17 cellular contexts compared by ENCODE assay signal in genomic region chr14:93092606-93093556, GRCh38. TPM values are rescaled to one million over a fixed set of nuclear protein-coding genes. Genes with fewer than 3 reads are reported as not detected.
A peak's percentile ranks its signal among the peaks of the same experiment; 100 is the strongest.
DNase-seq lines count a peak whose midpoint lies in the region; ATAC-seq and TF ChIP-seq lines count a peak whose summit lies in the region.
"Had no signal": no experiment of that assay in that cellular context is flagged by ENCODE, and none has a peak within 500 bp of the region (broad histone marks: within the 10 kb centered on the region; RNA-seq: fewer than 3 reads in every experiment).

No MANE protein-coding gene starts in this region.

- H2AFZ ChIP-seq in neuronal stem cell (ENCODE audit: low read length) = no peak overlapping the region

- no peaks in the 10 kb centered on the region for H3K36me3 ChIP-seq in WERI-Rb-1
- no peaks in the 10 kb centered on the region for H3K36me3 ChIP-seq in neuronal stem cell (replicated peaks in 1 of 2; ENCODE audit: control insufficient read depth in 2 of 2, insufficient read depth in 2 of 2, low read length in 2 of 2)
- H3K36me3 ChIP-seq in aorta (ENCODE audit: control insufficient read depth in 1 of 2, insufficient read depth in 2 of 2, low read length in 1 of 2) = no peaks in the 10 kb centered on the region
- H3K36me3 ChIP-seq in prostate gland = no peaks in the 10 kb centered on the region

- no peak overlapping the region for H4K8ac ChIP-seq in neuronal stem cell (ENCODE audit: low read depth, low read length)

- peaks cover 15 to 49% of the 10 kb centered on the region in 2 donors for H3K36me3 Mint-ChIP-seq in CD14-positive monocyte

- intact Hi-C loops in CD14-positive monocyte (cut with micrococcal nuclease) = no loop called here
- intact Hi-C loops in aorta (cut with DNase I) = no loop called here
- intact Hi-C loops in sciatic nerve (cut with DNase I) = no loop called here
- intact Hi-C loops in prostate gland (cut with DNase I) = no loop called here

- peaks cover 4% of the 10 kb centered on the region for H3K79me1 ChIP-seq in neuronal stem cell (ENCODE audit: low read depth, low read length)

- H3K9ac ChIP-seq in neuronal stem cell (ENCODE audit: low read depth, low read length, poor library complexity) = no peak overlapping the region

- no CpG with 5 or more reads among the region's 24 CpGs for WGBS in neuronal stem cell (ENCODE audit: extremely low coverage in 2 of 2, insufficient read length in 2 of 2, insufficient replicate concordance in 1 of 2), 2 donors
- WGBS in aorta, 2 donors = 71 to 78% methylated on average over 24 of the region's 24 CpGs
- 91% methylated on average over 24 of the region's 24 CpGs for WGBS in prostate gland

- H3K9me3 ChIP-seq in WERI-Rb-1 (ENCODE audit: severe bottlenecking) (no peaks in the 10 kb centered on the region), neuronal stem cell (replicated peaks in 1 of 2; ENCODE audit: control insufficient read depth in 2 of 2, insufficient read depth in 1 of 2, low read depth in 1 of 2, low read length in 2 of 2) (no peaks in the 10 kb centered on the region), aorta (ENCODE audit: control insufficient read depth, low read length) (no peaks in the 10 kb centered on the region), prostate gland (no peaks in the 10 kb centered on the region)

- H2BK5ac ChIP-seq in neuronal stem cell (ENCODE audit: low read length) = no peak overlapping the region

- no peak overlapping the region for H2AK5ac ChIP-seq in neuronal stem cell (ENCODE audit: low read depth, low read length)

- H3K27ac ChIP-seq in WERI-Rb-1 (peak overlapping the region; percentile 50), neuronal stem cell (replicated peaks; ENCODE audit: low read length) (no peak overlapping the region), aorta (ENCODE audit: low read depth in 1 of 2, low read length in 2 of 2) (no peak overlapping the region), prostate gland (no peak overlapping the region)
- H3K27ac ChIP-seq: VCaP had no signal

- ATAC-seq in aorta (ENCODE audit: low FRiP score) = no peak
- no peak for ATAC-seq in sciatic nerve
- no peak for ATAC-seq in esophagus mucosa
- ATAC-seq: K562 had no signal

- H3K4me1 Mint-ChIP-seq in CD14-positive monocyte = peaks cover 65% of the 10 kb centered on the region

- no peak for TF ChIP-seq POLR2A in prostate gland (IDR thresholded peaks at IDR 0.05)

- H3K9me3 Mint-ChIP-seq in CD14-positive monocyte = peaks cover 0 to 2% (median 0%) of the 10 kb centered on the region in 7 donors
- H3K9me3 Mint-ChIP-seq: CD4-positive, alpha-beta T cell had no signal

- peak overlapping the region; percentile 59 for H4K91ac ChIP-seq in neuronal stem cell (ENCODE audit: low read depth, low read length, poor library complexity)

- no peak for TF ChIP-seq CTCF in CD14-positive monocyte (IDR thresholded peaks at IDR 0.05)
- no peak for TF ChIP-seq CTCF in WERI-Rb-1 (IDR thresholded peaks at IDR 0.05; ENCODE audit: low read depth, low read length)
- no peak for TF ChIP-seq CTCF in prostate gland (IDR thresholded peaks at IDR 0.05)

- H3K4ac ChIP-seq in neuronal stem cell (ENCODE audit: low read length) = no peak overlapping the region

- H2BK12ac ChIP-seq in neuronal stem cell (ENCODE audit: low read length) = no peak overlapping the region

- H3K27me3 ChIP-seq in WERI-Rb-1 (ENCODE audit: insufficient read depth, low read depth, severe bottlenecking) (no peaks in the 10 kb centered on the region), neuronal stem cell (ENCODE audit: control insufficient read depth in 3 of 3, insufficient read depth in 3 of 3, low read depth in 1 of 3, low read length in 3 of 3) (no peaks in the 10 kb centered on the region), aorta (ENCODE audit: control insufficient read depth in 1 of 2, insufficient read depth in 2 of 2, low read length in 1 of 2) (no peaks in the 10 kb centered on the region), prostate gland (replicated peaks; ENCODE audit: insufficient read depth) (no peaks in the 10 kb centered on the region)

- no peaks in the 10 kb centered on the region for H3K27me3 Mint-ChIP-seq in CD14-positive monocyte (ENCODE audit: low read depth in 3 of 3)
- H3K27me3 Mint-ChIP-seq: CD4-positive, alpha-beta T cell had no signal

- H3K4me2 ChIP-seq in neuronal stem cell (ENCODE audit: insufficient read depth, low read length, poor library complexity, severe bottlenecking) = no peak overlapping the region
- H3K4me2 ChIP-seq: smooth muscle cell had no signal

- no peak overlapping the region for H3K23ac ChIP-seq in neuronal stem cell (ENCODE audit: low read depth, low read length, poor library complexity)

- no peak overlapping the region for H2BK120ac ChIP-seq in neuronal stem cell (ENCODE audit: low read depth, low read length)

- no peak overlapping the region for H3K18ac ChIP-seq in neuronal stem cell (ENCODE audit: low read length)

- H3K4me1 ChIP-seq in neuronal stem cell (ENCODE audit: control insufficient read depth in 2 of 2, insufficient read depth in 1 of 2, low read depth in 1 of 2, low read length in 2 of 2) = peaks cover 5 to 7% of the 10 kb centered on the region in 2 donors
- peaks cover 0 to 2% of the 10 kb centered on the region in 2 donors for H3K4me1 ChIP-seq in aorta (ENCODE audit: control insufficient read depth in 1 of 2, insufficient read depth in 2 of 2, low read length in 2 of 2)
- no peaks in the 10 kb centered on the region for H3K4me1 ChIP-seq in prostate gland (replicated peaks)

- peak overlapping the region in 5 of 7 donors; percentile 45 to 72 (median 61) for H3K27ac Mint-ChIP-seq in CD14-positive monocyte
- H3K27ac Mint-ChIP-seq: CD4-positive, alpha-beta T cell had no signal

- no peak overlapping the region for H3K4me3 ChIP-seq in WERI-Rb-1 (ENCODE audit: low read depth, low read length)
- H3K4me3 ChIP-seq in neuronal stem cell (ENCODE audit: low read length in 2 of 2) = no peak overlapping the region
- no peak overlapping the region for H3K4me3 ChIP-seq in aorta (ENCODE audit: low read length in 2 of 2)
- no peak overlapping the region for H3K4me3 ChIP-seq in prostate gland
- H3K4me3 ChIP-seq: K562, smooth muscle cell had no signal

- H2BK15ac ChIP-seq in neuronal stem cell (ENCODE audit: low read length) = no peak overlapping the region

- DNase-seq in CD14-positive monocyte (ENCODE audit: low spot score) = no peak
- DNase-seq in WERI-Rb-1 = no peak
- peak; percentile 88 for DNase-seq in foreskin melanocyte
- no peak for DNase-seq in neuronal stem cell (ENCODE audit: low spot score)
- DNase-seq in aorta = no peak
- DNase-seq in sciatic nerve (ENCODE audit: low spot score) = no peak
- no peak for DNase-seq in prostate gland (ENCODE audit: low spot score)
- DNase-seq: activated effector memory CD4-positive, alpha-beta T cell treated with anti-CD3 and anti-CD28 coated beads, Interleukin-2, amount 50 U/mL, for 16 hours; CD4-positive, alpha-beta T cell; cortex of kidney; NCI-H1105 treated with DMSO at 0.1 percent for 48 hours; occipital lobe; stimulated activated naive CD4-positive, alpha-beta T cell treated with Interleukin-2 at 50 U/mL for 16 hours had no signal

- H3K14ac ChIP-seq in neuronal stem cell (ENCODE audit: low read length) = no peak overlapping the region

- no peak overlapping the region for H3K4me3 Mint-ChIP-seq in CD14-positive monocyte
- H3K4me3 Mint-ChIP-seq: CD4-positive, alpha-beta T cell had no signal

RNA-seq across cellular contexts. Expression of gene ITPK1, which starts 22.8 kb away (rescaled TPM):
- polyA plus RNA-seq in CD14-positive monocyte (10 to 100 TPM; 57.1 to 63.0 TPM), aorta (10 to 100 TPM; 39.7 to 57.5 TPM)
- 22.2 TPM for polyA plus RNA-seq in neuronal stem cell (2013, experiment 1 of 2)
- polyA plus RNA-seq in neuronal stem cell (2013, experiment 2 of 2) = 24.0 TPM
- total RNA-seq in aorta (10 to 100 TPM; 50.8 to 69.5 TPM), sciatic nerve (118 TPM), prostate gland (100 to 1,000 TPM in 1 of 2 donors, 10 to 100 TPM in 1; 77.1 to 118 TPM), esophagus mucosa (22.1 TPM)
